Comparison of ENCODE assay signal across 1 cellular context in the genomic region with DNA sequence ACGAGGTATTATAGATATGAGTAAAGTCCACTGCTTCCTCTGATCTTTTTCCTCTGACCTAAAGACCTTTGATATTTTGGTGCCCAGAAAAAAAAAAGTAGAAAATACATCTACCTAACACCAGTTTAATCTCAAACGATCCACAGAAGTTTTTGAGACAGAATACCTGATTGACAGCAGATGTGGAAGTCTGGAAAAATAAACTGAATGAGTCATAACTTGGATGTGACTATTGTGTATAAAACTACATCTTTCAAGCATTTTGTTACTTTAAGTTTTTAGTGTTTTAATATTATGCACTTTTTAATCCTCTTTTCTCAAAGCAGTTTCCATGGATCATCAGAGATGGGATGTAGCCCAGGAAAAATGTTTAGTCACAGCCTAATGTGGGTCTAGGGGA.
TF ChIP-seq lines count a peak whose summit lies in the region.

No MANE protein-coding gene starts in this region.

TF ChIP-seq in SK-N-SH treated with all-trans-retinoic acid at 6 μM for 48 hours, 23 proteins besides CTCF, POLR2A, EP300 and RAD21 (continued from another document):
- TF ChIP-seq, protein P1, sequence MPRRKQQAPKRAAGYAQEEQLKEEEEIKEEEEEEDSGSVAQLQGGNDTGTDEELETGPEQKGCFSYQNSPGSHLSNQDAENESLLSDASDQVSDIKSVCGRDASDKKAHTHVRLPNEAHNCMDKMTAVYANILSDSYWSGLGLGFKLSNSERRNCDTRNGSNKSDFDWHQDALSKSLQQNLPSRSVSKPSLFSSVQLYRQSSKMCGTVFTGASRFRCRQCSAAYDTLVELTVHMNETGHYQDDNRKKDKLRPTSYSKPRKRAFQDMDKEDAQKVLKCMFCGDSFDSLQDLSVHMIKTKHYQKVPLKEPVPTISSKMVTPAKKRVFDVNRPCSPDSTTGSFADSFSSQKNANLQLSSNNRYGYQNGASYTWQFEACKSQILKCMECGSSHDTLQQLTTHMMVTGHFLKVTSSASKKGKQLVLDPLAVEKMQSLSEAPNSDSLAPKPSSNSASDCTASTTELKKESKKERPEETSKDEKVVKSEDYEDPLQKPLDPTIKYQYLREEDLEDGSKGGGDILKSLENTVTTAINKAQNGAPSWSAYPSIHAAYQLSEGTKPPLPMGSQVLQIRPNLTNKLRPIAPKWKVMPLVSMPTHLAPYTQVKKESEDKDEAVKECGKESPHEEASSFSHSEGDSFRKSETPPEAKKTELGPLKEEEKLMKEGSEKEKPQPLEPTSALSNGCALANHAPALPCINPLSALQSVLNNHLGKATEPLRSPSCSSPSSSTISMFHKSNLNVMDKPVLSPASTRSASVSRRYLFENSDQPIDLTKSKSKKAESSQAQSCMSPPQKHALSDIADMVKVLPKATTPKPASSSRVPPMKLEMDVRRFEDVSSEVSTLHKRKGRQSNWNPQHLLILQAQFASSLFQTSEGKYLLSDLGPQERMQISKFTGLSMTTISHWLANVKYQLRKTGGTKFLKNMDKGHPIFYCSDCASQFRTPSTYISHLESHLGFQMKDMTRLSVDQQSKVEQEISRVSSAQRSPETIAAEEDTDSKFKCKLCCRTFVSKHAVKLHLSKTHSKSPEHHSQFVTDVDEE (CRISPR knock-in tag; IDR thresholded peaks at IDR 0.05), result no peak
- TF ChIP-seq SNAI2 (CRISPR knock-in tag; IDR thresholded peaks at IDR 0.05) (no peak), TCF4 (CRISPR knock-in tag; IDR thresholded peaks at IDR 0.05; ENCODE audit: borderline replicate concordance) (no peak), TOX (CRISPR knock-in tag; IDR thresholded peaks at IDR 0.05; ENCODE audit: borderline replicate concordance) (peak; percentile 20; the same call in 1 of the 2 replicates)
- TF ChIP-seq, protein P2, sequence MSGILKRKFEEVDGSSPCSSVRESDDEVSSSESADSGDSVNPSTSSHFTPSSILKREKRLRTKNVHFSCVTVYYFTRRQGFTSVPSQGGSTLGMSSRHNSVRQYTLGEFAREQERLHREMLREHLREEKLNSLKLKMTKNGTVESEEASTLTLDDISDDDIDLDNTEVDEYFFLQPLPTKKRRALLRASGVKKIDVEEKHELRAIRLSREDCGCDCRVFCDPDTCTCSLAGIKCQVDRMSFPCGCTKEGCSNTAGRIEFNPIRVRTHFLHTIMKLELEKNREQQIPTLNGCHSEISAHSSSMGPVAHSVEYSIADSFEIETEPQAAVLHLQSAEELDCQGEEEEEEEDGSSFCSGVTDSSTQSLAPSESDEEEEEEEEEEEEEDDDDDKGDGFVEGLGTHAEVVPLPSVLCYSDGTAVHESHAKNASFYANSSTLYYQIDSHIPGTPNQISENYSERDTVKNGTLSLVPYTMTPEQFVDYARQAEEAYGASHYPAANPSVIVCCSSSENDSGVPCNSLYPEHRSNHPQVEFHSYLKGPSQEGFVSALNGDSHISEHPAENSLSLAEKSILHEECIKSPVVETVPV (CRISPR knock-in tag; IDR thresholded peaks at IDR 0.05), result no peak
- TF ChIP-seq, protein P3, sequence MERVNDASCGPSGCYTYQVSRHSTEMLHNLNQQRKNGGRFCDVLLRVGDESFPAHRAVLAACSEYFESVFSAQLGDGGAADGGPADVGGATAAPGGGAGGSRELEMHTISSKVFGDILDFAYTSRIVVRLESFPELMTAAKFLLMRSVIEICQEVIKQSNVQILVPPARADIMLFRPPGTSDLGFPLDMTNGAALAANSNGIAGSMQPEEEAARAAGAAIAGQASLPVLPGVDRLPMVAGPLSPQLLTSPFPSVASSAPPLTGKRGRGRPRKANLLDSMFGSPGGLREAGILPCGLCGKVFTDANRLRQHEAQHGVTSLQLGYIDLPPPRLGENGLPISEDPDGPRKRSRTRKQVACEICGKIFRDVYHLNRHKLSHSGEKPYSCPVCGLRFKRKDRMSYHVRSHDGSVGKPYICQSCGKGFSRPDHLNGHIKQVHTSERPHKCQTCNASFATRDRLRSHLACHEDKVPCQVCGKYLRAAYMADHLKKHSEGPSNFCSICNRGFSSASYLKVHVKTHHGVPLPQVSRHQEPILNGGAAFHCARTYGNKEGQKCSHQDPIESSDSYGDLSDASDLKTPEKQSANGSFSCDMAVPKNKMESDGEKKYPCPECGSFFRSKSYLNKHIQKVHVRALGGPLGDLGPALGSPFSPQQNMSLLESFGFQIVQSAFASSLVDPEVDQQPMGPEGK (CRISPR knock-in tag; IDR thresholded peaks at IDR 0.05; ENCODE audit: borderline replicate concordance), result no peak
